ENCODE assay signal across 15 cellular contexts in genomic region chr12:131911851-131912525, GRCh38.
DNase-seq lines count a peak whose midpoint lies in the region; ATAC-seq and TF ChIP-seq lines count a peak whose summit lies in the region.
"Had no signal": no experiment of that assay in that cellular context is flagged by ENCODE, and none has a peak within 500 bp of the region (broad histone marks: within the 10 kb centered on the region; RNA-seq: fewer than 3 reads in every experiment).

No MANE protein-coding gene starts in this region.

- H3K36me3 ChIP-seq in adipocyte (ENCODE audit: control insufficient read depth, insufficient read depth, low read length, severe bottlenecking) (peaks cover 66% of the 10 kb centered on the region), rectal smooth muscle tissue (ENCODE audit: control insufficient read depth, insufficient read depth, low read length) (peaks cover 48% of the 10 kb centered on the region)

- no peaks in the 10 kb centered on the region for H3K9me3 ChIP-seq in adipocyte (ENCODE audit: control insufficient read depth, low read length)

- H3K27ac ChIP-seq in rectal smooth muscle tissue (ENCODE audit: low read depth, low read length), result peak overlapping the region; percentile 56
- H3K27ac ChIP-seq: epithelial cell of prostate had no signal

- ATAC-seq in HG02852 (IDR thresholded peaks at IDR 0.05; ENCODE audit: unreplicated experiment), result no peak

- H3K4me1 ChIP-seq in adipocyte (ENCODE audit: control insufficient read depth, insufficient read depth, low read length) (peaks cover 14% of the 10 kb centered on the region), rectal smooth muscle tissue (ENCODE audit: control insufficient read depth, insufficient read depth, low read length) (peaks cover 12% of the 10 kb centered on the region)

- peak overlapping the region; percentile 25 for H3K9ac ChIP-seq in adipocyte (ENCODE audit: low read length)
- no peak overlapping the region for H3K9ac ChIP-seq in rectal smooth muscle tissue (ENCODE audit: low read length)

- peak; percentile 2 for TF ChIP-seq CTCF in fibroblast of mammary gland (conservative IDR thresholded peaks at IDR 0.05; ENCODE audit: control insufficient read depth, insufficient read depth, low read depth, low read length)

- DNase-seq in ELR (ENCODE audit: low read depth) (peak; percentile 14), adipocyte (ENCODE audit: low read depth) (no peak), fibroblast of mammary gland (ENCODE audit: low read depth) (peak; percentile 11), T-helper 2 cell (no peak), GOT3 (lab: John Stamatoyannopoulos, UW) (no peak), KG1 (lab: John Stamatoyannopoulos, UW) (no peak)
- DNase-seq: activated CD4-positive, alpha-beta memory T cell treated with anti-CD3 and anti-CD28 coated beads, Interleukin-2, amount 10 ng/mL, durations not matched to agents 7 days and 5 days; activated naive CD8-positive, alpha-beta T cell treated with anti-CD3 and anti-CD28 coated beads for 36 hours; activated T-cell treated with anti-CD3 and anti-CD28 coated beads, Interleukin-2, amount 50 U/mL, for 48 hours; DMS 273 treated with DMSO at 0.1 percent for 48 hours; NCI-H2029; NCI-H526 had no signal

- H3K4me3 ChIP-seq in adipocyte (ENCODE audit: low read length), result no peak overlapping the region
- H3K4me3 ChIP-seq in fibroblast of mammary gland (ENCODE audit: control insufficient read depth, low read depth, low read length), result no peak overlapping the region
- no peak overlapping the region for H3K4me3 ChIP-seq in rectal smooth muscle tissue (ENCODE audit: low read length)

- H3K27me3 ChIP-seq in adipocyte (replicated peaks; ENCODE audit: control insufficient read depth, insufficient read depth, low read length), result no peaks in the 10 kb centered on the region
- no peaks in the 10 kb centered on the region for H3K27me3 ChIP-seq in rectal smooth muscle tissue (ENCODE audit: control insufficient read depth, insufficient read depth, low read length)

Comparison
In these comparisons a context has a peak if more than half of its experiments do, and no peak if none do; other contexts are left out.
1. DNase-seq: peak in ELR (single experiment) and fibroblast of mammary gland (single experiment); none in adipocyte (single experiment), T-helper 2 cell (0 of 5), GOT3 (single experiment) and KG1 (single experiment).